Comparison of ENCODE assay signal across 1 cellular context in the genomic region with DNA sequence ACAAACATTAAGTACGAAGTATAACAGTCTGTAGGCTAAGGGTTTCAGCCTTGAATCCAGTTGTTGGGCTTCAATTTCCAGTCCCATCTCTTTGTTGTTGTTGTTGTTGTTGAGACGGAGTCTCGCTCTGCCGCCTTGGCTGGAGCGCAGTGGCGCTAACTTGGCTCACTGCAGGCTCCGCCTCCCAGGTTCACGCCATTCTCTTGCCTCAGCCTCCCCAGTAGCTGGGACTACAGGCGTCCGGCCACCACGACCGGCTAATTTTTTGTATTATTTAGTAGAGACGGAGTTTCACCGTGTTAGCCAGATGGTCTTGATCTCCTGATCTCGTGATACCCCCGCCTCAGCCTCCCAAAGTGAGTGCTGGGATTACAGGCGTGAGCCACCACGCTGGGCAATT.
TF ChIP-seq lines count a peak whose summit lies in the region.

No MANE protein-coding gene starts in this region.

TF ChIP-seq in H1, 55 proteins besides CTCF, POLR2A, EP300 and RAD21:
- no peak for TF ChIP-seq JUN (IDR thresholded peaks at IDR 0.05; ENCODE audit: low read depth, low read length)
- no peak for TF ChIP-seq SRF (IDR thresholded peaks at IDR 0.05; ENCODE audit: low read depth, low read length)
- TF ChIP-seq, protein P1, sequence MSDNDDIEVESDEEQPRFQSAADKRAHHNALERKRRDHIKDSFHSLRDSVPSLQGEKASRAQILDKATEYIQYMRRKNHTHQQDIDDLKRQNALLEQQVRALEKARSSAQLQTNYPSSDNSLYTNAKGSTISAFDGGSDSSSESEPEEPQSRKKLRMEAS (IDR thresholded peaks at IDR 0.05) = no peak
- no peak for TF ChIP-seq SAP30 (IDR thresholded peaks at IDR 0.05; ENCODE audit: insufficient read depth, insufficient replicate concordance, low read length)
- TF ChIP-seq TBP (IDR thresholded peaks at IDR 0.05; ENCODE audit: low read depth, low read length) = no peak
- TF ChIP-seq ATF3 (IDR thresholded peaks at IDR 0.05; ENCODE audit: insufficient read depth, low read depth, low read length) = no peak
- no peak for TF ChIP-seq SP2 (IDR thresholded peaks at IDR 0.05; ENCODE audit: low read length)
- no peak for TF ChIP-seq POU5F1 (IDR thresholded peaks at IDR 0.05; ENCODE audit: low read depth, low read length)
- TF ChIP-seq GTF2F1 (IDR thresholded peaks at IDR 0.05; ENCODE audit: borderline replicate concordance, low read depth, low read length) = no peak
- TF ChIP-seq KDM4A (IDR thresholded peaks at IDR 0.05; ENCODE audit: low read depth, low read length, severe bottlenecking) = no peak
